Comparison of ENCODE assay signal across 1 cellular context in genomic region chr2:217944923-217945322, GRCh38.
TF ChIP-seq lines count a peak whose summit lies in the region.

No MANE protein-coding gene starts in this region.

TF ChIP-seq in SK-N-SH, 30 proteins besides CTCF, POLR2A, EP300 and RAD21 (continued from another document):
- TF ChIP-seq, protein P1, sequence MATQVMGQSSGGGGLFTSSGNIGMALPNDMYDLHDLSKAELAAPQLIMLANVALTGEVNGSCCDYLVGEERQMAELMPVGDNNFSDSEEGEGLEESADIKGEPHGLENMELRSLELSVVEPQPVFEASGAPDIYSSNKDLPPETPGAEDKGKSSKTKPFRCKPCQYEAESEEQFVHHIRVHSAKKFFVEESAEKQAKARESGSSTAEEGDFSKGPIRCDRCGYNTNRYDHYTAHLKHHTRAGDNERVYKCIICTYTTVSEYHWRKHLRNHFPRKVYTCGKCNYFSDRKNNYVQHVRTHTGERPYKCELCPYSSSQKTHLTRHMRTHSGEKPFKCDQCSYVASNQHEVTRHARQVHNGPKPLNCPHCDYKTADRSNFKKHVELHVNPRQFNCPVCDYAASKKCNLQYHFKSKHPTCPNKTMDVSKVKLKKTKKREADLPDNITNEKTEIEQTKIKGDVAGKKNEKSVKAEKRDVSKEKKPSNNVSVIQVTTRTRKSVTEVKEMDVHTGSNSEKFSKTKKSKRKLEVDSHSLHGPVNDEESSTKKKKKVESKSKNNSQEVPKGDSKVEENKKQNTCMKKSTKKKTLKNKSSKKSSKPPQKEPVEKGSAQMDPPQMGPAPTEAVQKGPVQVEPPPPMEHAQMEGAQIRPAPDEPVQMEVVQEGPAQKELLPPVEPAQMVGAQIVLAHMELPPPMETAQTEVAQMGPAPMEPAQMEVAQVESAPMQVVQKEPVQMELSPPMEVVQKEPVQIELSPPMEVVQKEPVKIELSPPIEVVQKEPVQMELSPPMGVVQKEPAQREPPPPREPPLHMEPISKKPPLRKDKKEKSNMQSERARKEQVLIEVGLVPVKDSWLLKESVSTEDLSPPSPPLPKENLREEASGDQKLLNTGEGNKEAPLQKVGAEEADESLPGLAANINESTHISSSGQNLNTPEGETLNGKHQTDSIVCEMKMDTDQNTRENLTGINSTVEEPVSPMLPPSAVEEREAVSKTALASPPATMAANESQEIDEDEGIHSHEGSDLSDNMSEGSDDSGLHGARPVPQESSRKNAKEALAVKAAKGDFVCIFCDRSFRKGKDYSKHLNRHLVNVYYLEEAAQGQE (IDR thresholded peaks at IDR 0.05; ENCODE audit: low read depth, low read length) = no peak
- no peak for TF ChIP-seq GABPA (IDR thresholded peaks at IDR 0.05; ENCODE audit: low read depth)
- TF ChIP-seq RCOR1 (IDR thresholded peaks at IDR 0.05; ENCODE audit: low read length) = no peak
